17 cellular contexts compared by ENCODE assay signal in the genomic region with DNA sequence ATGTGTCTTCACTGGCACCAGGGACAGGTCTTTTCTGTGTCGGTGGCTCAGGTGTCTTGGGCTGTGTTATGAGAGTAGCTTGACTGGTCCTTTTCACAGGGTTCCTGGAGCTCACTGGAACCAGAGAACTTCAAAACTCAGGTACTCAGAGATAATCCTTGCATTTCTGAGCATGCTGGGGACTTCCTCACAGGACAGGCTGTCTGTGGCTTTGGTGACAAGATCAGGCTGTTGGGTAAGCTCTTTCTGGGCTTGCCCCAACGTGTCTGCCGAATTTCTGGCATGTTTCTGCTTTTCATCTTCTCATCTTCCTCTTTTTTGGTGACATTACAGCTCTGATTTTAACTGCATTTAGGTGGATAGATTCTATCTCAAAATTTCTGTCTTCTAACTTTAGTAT.
DNase-seq lines count a peak whose midpoint lies in the region; ATAC-seq and TF ChIP-seq lines count a peak whose summit lies in the region.
"Had no signal": no experiment of that assay in that cellular context is flagged by ENCODE, and none has a peak within 500 bp of the region (broad histone marks: within the 10 kb centered on the region; RNA-seq: fewer than 3 reads in every experiment).

No MANE protein-coding gene starts in this region.

- DNase-seq in NB4 (ENCODE audit: low read depth) (peak; percentile 86), UCSD-AML1 (lab: John Stamatoyannopoulos, UW; ENCODE audit: unreplicated experiment) (peak; percentile 27), NCI-H524 treated with DMSO at 0.1 percent for 48 hours (lab: John Stamatoyannopoulos, UW) (no peak), HK-2 (ENCODE audit: unreplicated experiment) (no peak)
- DNase-seq: BE2C, HFFc6, NCI-H2029, nephron progenitor cell, psoas muscle, tibial artery had no signal

- ATAC-seq in GM19035 (IDR thresholded peaks at IDR 0.05; ENCODE audit: unreplicated experiment) = peak; percentile 63
- ATAC-seq in GM21737 (IDR thresholded peaks at IDR 0.05; ENCODE audit: unreplicated experiment) = no peak
- ATAC-seq: psoas muscle; stimulated activated effector memory CD8-positive, alpha-beta T cell treated with anti-CD3 and anti-CD28 coated beads, Interleukin-12 subunit alpha, Interleukin-12 subunit beta, amount 100 ng/mL, for 72 hours had no signal

- no peaks in the 10 kb centered on the region for H3K27me3 ChIP-seq in neutrophil
- H3K27me3 ChIP-seq: BE2C, cardiac muscle cell, esophagus muscularis mucosa, tibial artery had no signal

- no peak for TF ChIP-seq CTCF in NB4 (IDR thresholded peaks at IDR 0.05; ENCODE audit: low read depth, low read length)
- peak; percentile 23 for TF ChIP-seq CTCF in neutrophil (IDR thresholded peaks at IDR 0.05)

- TF ChIP-seq POLR2A in NB4 (IDR thresholded peaks at IDR 0.05; ENCODE audit: extremely low read depth, insufficient read length) = no peak

- H3K4me1 ChIP-seq in neutrophil (ENCODE audit: control insufficient read depth in 1 of 2, insufficient read depth in 1 of 2, low read depth in 1 of 2, low read length in 1 of 2) = peaks cover 79 to 81% of the 10 kb centered on the region in 2 experiments
- H3K4me1 ChIP-seq: BE2C, esophagus muscularis mucosa, psoas muscle, tibial artery had no signal

- H3K9me3 ChIP-seq in neutrophil = no peaks in the 10 kb centered on the region
- H3K9me3 ChIP-seq: BE2C, psoas muscle, tibial artery had no signal

- H3K4me3 ChIP-seq in NB4 (ENCODE audit: low read depth, low read length) (no peak overlapping the region), neutrophil (ENCODE audit: low read depth in 1 of 2, low read length in 1 of 2) (peak overlapping the region; percentile 30 to 38)
- H3K4me3 ChIP-seq: cardiac muscle cell, esophagus muscularis mucosa, psoas muscle, tibial artery had no signal

- H3K36me3 ChIP-seq in neutrophil = no peaks in the 10 kb centered on the region
- H3K36me3 ChIP-seq: BE2C, cardiac muscle cell, esophagus muscularis mucosa, tibial artery had no signal

- H3K27ac ChIP-seq in neutrophil = peak overlapping the region; percentile 96
- H3K27ac ChIP-seq: cardiac muscle cell, esophagus muscularis mucosa, psoas muscle, RWPE1, tibial artery had no signal

Comparison
In these comparisons a context has a peak if more than half of its experiments do, and no peak if none do; other contexts are left out.
1. DNase-seq: peak in NB4 (single experiment) and UCSD-AML1 (single experiment); none in NCI-H524 treated with DMSO at 0.1 percent for 48 hours (single experiment) and HK-2 (single experiment).